In the genomic region with DNA sequence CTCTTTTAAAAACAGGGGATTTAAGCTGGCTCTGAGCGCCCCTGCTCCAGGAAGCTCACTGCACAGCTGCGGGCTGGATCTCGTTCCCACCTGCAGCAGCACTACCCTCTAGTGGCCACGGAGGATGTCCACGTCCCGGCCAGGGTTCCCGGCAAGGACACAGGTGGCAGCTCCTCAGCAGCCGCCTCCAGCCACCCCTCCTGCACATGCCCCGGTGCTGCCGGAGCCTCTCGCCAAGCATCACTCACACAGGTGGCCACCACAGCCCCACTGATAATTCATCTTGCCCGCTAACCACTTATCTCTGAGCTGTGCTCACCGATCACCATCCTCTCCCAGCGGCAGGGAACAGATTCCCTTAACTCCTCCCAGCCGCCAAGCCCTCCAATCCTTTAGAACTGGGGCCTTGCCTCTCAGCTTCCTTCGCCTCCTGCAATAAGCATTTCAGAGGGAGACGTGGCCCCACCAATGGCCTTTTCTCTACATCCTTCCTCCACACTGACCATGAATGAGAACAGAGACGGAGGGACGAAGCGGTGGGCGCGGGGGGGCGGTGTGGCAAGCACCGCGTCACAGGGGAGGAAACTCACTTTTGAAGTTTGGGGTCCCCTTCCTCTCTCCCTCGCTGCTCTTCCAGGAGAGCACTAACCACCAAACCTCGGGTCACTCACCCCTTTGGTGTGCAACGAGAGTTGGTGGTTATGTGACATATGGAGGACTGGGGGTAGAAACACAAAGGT, we compare ENCODE assay signal across 8 cellular contexts.
DNase-seq lines count a peak whose midpoint lies in the region; ATAC-seq and TF ChIP-seq lines count a peak whose summit lies in the region.

No MANE protein-coding gene starts in this region.

- WGBS in mesenchymal stem cell = 52% methylated on average over 22 of the region's 28 CpGs

- H3K4me2 ChIP-seq in OCI-LY3 (ENCODE audit: low read length) (no peak overlapping the region), mesenchymal stem cell (ENCODE audit: low read length, poor library complexity, severe bottlenecking) (no peak overlapping the region)

- no peak overlapping the region for H3K23ac ChIP-seq in mesenchymal stem cell (ENCODE audit: low read length in 2 of 2)

- no peaks in the 10 kb centered on the region for H3K79me1 ChIP-seq in mesenchymal stem cell (replicated peaks; ENCODE audit: low read length, poor library complexity, severe bottlenecking)

- H2BK15ac ChIP-seq in mesenchymal stem cell (ENCODE audit: low read depth, poor library complexity, severe bottlenecking) = no peak overlapping the region

- no peak overlapping the region for H3K14ac ChIP-seq in mesenchymal stem cell (ENCODE audit: low read length in 2 of 2)

- H3K9me3 Mint-ChIP-seq in T-cell = no peaks in the 10 kb centered on the region

- peaks cover 31 to 42% of the 10 kb centered on the region in 2 donors for H3K27me3 Mint-ChIP-seq in T-cell

- H4K8ac ChIP-seq in mesenchymal stem cell (ENCODE audit: low read length) = no peak overlapping the region

- H3K4me3 Mint-ChIP-seq in T-cell = no peak overlapping the region

- H3K9me3 ChIP-seq in OCI-LY3 (ENCODE audit: insufficient read depth, low read length) (no peaks in the 10 kb centered on the region), mesenchymal stem cell (ENCODE audit: control insufficient read depth, low read length) (no peaks in the 10 kb centered on the region)

- no peak for ATAC-seq in HG03378 (IDR thresholded peaks at IDR 0.05; ENCODE audit: unreplicated experiment)
- no peak for ATAC-seq in T-cell (replicated peaks in 1 of 4)
- no peak for ATAC-seq in HG03439 (IDR thresholded peaks at IDR 0.05; ENCODE audit: unreplicated experiment)

- no peaks in the 10 kb centered on the region for H3K36me3 ChIP-seq in OCI-LY3 (replicated peaks; ENCODE audit: low read depth, low read length)
- no peaks in the 10 kb centered on the region for H3K36me3 ChIP-seq in mesenchymal stem cell (ENCODE audit: control insufficient read depth in 1 of 2, insufficient read depth in 2 of 2, low read depth in 1 of 2, low read length in 2 of 2)

- no peak overlapping the region for H4K91ac ChIP-seq in mesenchymal stem cell (ENCODE audit: low read length)

- H2BK120ac ChIP-seq in mesenchymal stem cell (ENCODE audit: low read depth, low read length) = no peak overlapping the region

- no peak overlapping the region for H3K18ac ChIP-seq in mesenchymal stem cell (ENCODE audit: low read depth in 1 of 2, low read length in 2 of 2)

- H4K20me1 ChIP-seq in OCI-LY3 (ENCODE audit: insufficient read depth, low read length) = no peaks in the 10 kb centered on the region

- H2AK5ac ChIP-seq in mesenchymal stem cell (ENCODE audit: low read length, severe bottlenecking) = no peak overlapping the region

- H2BK5ac ChIP-seq in mesenchymal stem cell (ENCODE audit: low read depth, low read length, poor library complexity, severe bottlenecking) = no peak overlapping the region

- CTCF ChIA-PET in HEK293T (lab: Yijun Ruan, JAX) (interaction anchor here (0.6 to 1.8 kb wide), 17 partner anchors 10 to 343 kb away, joined by 3 to 16 read pairs (median 4); no protein-coding TSS in a partner anchor), T-cell (lab: Charles Lee) (interaction anchor here (0.5 to 1.3 kb wide), 3 partner anchors 12 to 445 kb away, joined by 3 to 4 read pairs (median 4); no protein-coding TSS in a partner anchor)

- TF ChIP-seq CTCF in OCI-LY3 (IDR thresholded peaks at IDR 0.05; ENCODE audit: low read depth, low read length) = peak; percentile 78

- H3K4ac ChIP-seq in mesenchymal stem cell (ENCODE audit: low read depth in 1 of 2, low read length in 2 of 2) = no peak overlapping the region

- no peak overlapping the region for H3K4me3 ChIP-seq in OCI-LY3 (ENCODE audit: low read length)
- H3K4me3 ChIP-seq in mesenchymal stem cell (ENCODE audit: insufficient read depth in 1 of 2, low read depth in 1 of 2, low read length in 2 of 2) = no peak overlapping the region

- H3K4me1 Mint-ChIP-seq in T-cell = peaks cover 0 to 7% (median 0%) of the 10 kb centered on the region in 3 donors

- POLR2A ChIA-PET in HEK293T (lab: Yijun Ruan, JAX) (no interaction called here), T-cell (lab: Charles Lee) (no interaction called here)

- DNase-seq in DMS114 treated with DMSO at 0.1 percent for 48 hours (lab: John Stamatoyannopoulos, UW; ENCODE audit: unreplicated experiment) (peak; percentile 33), HEK293T (ENCODE audit: extremely low spot score) (peak; percentile 77), dermis microvascular lymphatic vessel endothelial cell (ENCODE audit: low read depth in 2 of 2) (peak; percentile 7 to 49), mesenchymal stem cell (peak; percentile 16), T-cell (no peak)

- no peak overlapping the region for H3K27ac Mint-ChIP-seq in T-cell

- no peak overlapping the region for H2BK12ac ChIP-seq in mesenchymal stem cell (ENCODE audit: low read length in 2 of 2)

- H3K27ac ChIP-seq in OCI-LY3 (ENCODE audit: low read length) (no peak overlapping the region), mesenchymal stem cell (ENCODE audit: low read length, poor library complexity, severe bottlenecking) (no peak overlapping the region)

- no peaks in the 10 kb centered on the region for H3K36me3 Mint-ChIP-seq in T-cell

- H3K4me1 ChIP-seq in OCI-LY3 (ENCODE audit: low read length) = no peaks in the 10 kb centered on the region
- H3K4me1 ChIP-seq in mesenchymal stem cell (ENCODE audit: control insufficient read depth, insufficient read depth, low read depth, low read length) = peaks cover 4% of the 10 kb centered on the region

- H2AFZ ChIP-seq in OCI-LY3 (ENCODE audit: low read depth, low read length) = no peak overlapping the region
- no peak overlapping the region for H2AFZ ChIP-seq in mesenchymal stem cell (ENCODE audit: low read depth, low read length)

- peaks cover 45% of the 10 kb centered on the region for H3K27me3 ChIP-seq in OCI-LY3 (ENCODE audit: low read depth, low read length)
- peaks cover 25 to 79% of the 10 kb centered on the region in 2 experiments for H3K27me3 ChIP-seq in mesenchymal stem cell (ENCODE audit: control insufficient read depth in 1 of 2, insufficient read depth in 1 of 2, low read length in 2 of 2)

- no peaks in the 10 kb centered on the region for H3K79me2 ChIP-seq in OCI-LY3 (ENCODE audit: low read length)

- no peak overlapping the region for H3K9ac ChIP-seq in OCI-LY3 (ENCODE audit: low read length)
- H3K9ac ChIP-seq in mesenchymal stem cell (ENCODE audit: low read length) = no peak overlapping the region

TF ChIP-seq in HEK293T, 16 proteins besides CTCF, POLR2A, EP300 and RAD21:
- TF ChIP-seq HDGF (IDR thresholded peaks at IDR 0.05; ENCODE audit: borderline replicate concordance) (no peak), FOXK2 (IDR thresholded peaks at IDR 0.05) (no peak)

Comparison
In these comparisons a context has a peak if more than half of its experiments do, and no peak if none do; other contexts are left out.
1. DNase-seq: peak in DMS114 treated with DMSO at 0.1 percent for 48 hours (single experiment), HEK293T (single experiment), dermis microvascular lymphatic vessel endothelial cell (2 of 2) and mesenchymal stem cell (single experiment); none in T-cell (0 of 34).